Comparison of ENCODE assay signal across 31 cellular contexts in the genomic region with DNA sequence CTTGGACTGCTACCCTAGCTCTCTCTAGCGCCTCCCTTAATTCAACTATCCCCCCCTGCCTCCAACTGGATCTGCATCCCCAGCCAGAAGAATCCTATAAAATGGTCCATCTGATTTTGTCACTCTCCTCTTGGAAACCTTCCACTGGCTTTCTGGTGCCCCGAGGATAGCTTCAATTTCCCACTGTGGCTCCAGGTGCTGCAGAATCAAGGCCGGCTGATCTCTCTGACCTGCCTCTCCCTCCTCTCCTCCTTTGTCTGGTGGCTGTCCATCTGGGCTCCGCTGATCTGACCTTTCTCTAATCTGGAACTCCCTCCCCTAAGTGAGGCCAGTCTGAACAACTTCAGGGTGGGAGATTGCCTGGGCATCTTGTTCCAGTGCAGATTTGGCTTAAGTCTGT.
"Had no signal": no experiment of that assay in that cellular context is flagged by ENCODE, and none has a peak within 500 bp of the region (broad histone marks: within the 10 kb centered on the region; RNA-seq: fewer than 3 reads in every experiment).

No MANE protein-coding gene starts in this region.

- H3K4me3 Mint-ChIP-seq: activated CD4-positive, alpha-beta T cell treated with anti-CD3 and anti-CD28 coated beads, Interleukin-2, amount 10 ng/mL, durations not matched to agents 24 days and 14 days; activated CD8-positive, alpha-beta T cell treated with anti-CD3 and anti-CD28 coated beads for 36 hours; activated naive CD4-positive, alpha-beta T cell treated with anti-CD3 and anti-CD28 coated beads, Interleukin-2, amount 50 U/mL, for 24 hours; activated naive CD8-positive, alpha-beta T cell treated with anti-CD3 and anti-CD28 coated beads, Interleukin-2, amount 10 ng/mL, durations not matched to agents 7 days and 5 days; activated T-cell treated with anti-CD3 and anti-CD28 coated beads, Interleukin-2, amount 50 U/mL, for 72 hours; activated T-helper 17 cell treated with anti-CD3 and anti-CD28 coated beads, Interleukin-2, amount 50 U/mL, for 72 hours had no signal

- H3K9ac ChIP-seq: KMS-11 had no signal

- H3K9me3 Mint-ChIP-seq: activated CD8-positive, alpha-beta T cell treated with anti-CD3 and anti-CD28 coated beads for 36 hours; activated naive CD4-positive, alpha-beta T cell treated with anti-CD3 and anti-CD28 coated beads, Interleukin-2, amount 50 U/mL, for 24 hours; activated naive CD8-positive, alpha-beta T cell treated with anti-CD3 and anti-CD28 coated beads, Interleukin-2, amount 10 ng/mL, durations not matched to agents 7 days and 5 days; activated T-cell treated with anti-CD3 and anti-CD28 coated beads, Interleukin-2, amount 50 U/mL, for 72 hours; activated T-helper 17 cell treated with anti-CD3 and anti-CD28 coated beads, Interleukin-2, amount 50 U/mL, for 72 hours had no signal

- H3K27me3 Mint-ChIP-seq: activated CD8-positive, alpha-beta T cell treated with anti-CD3 and anti-CD28 coated beads for 36 hours; activated naive CD4-positive, alpha-beta T cell treated with anti-CD3 and anti-CD28 coated beads, Interleukin-2, amount 50 U/mL, for 24 hours had no signal

- H3K27ac ChIP-seq: body of pancreas, breast epithelium, KMS-11, SJCRH30, SK-N-MC had no signal

- H3K36me3 ChIP-seq: breast epithelium, SJCRH30 had no signal

- H3K27ac Mint-ChIP-seq: activated CD4-positive, alpha-beta T cell treated with anti-CD3 and anti-CD28 coated beads, Interleukin-2, amount 10 ng/mL, durations not matched to agents 24 days and 14 days; activated naive CD4-positive, alpha-beta T cell treated with anti-CD3 and anti-CD28 coated beads, Interleukin-2, amount 50 U/mL, for 24 hours; activated naive CD8-positive, alpha-beta T cell treated with anti-CD3 and anti-CD28 coated beads, Interleukin-2, amount 10 ng/mL, durations not matched to agents 7 days and 5 days; activated T-cell treated with anti-CD3 and anti-CD28 coated beads, Interleukin-2, amount 50 U/mL, for 72 hours; activated T-helper 17 cell treated with anti-CD3 and anti-CD28 coated beads, Interleukin-2, amount 50 U/mL, for 72 hours had no signal

- H3K9me3 ChIP-seq: body of pancreas, breast epithelium, SJCRH30 had no signal

- H3K27me3 ChIP-seq: body of pancreas, breast epithelium, SJCRH30 had no signal

- H3K4me2 ChIP-seq: KMS-11 had no signal

- DNase-seq: activated CD4-positive, alpha-beta T cell treated with anti-CD3 and anti-CD28 coated beads, Interleukin-2, amount 10 ng/mL, durations not matched to agents 24 days and 14 days; activated CD4-positive, alpha-beta T cell treated with anti-CD3 and anti-CD28 coated beads, Interleukin-2, amount 50 U/mL, for 4 hours; activated CD8-positive, alpha-beta T cell treated with anti-CD3 and anti-CD28 coated beads for 36 hours; activated effector memory CD4-positive, alpha-beta T cell treated with anti-CD3 and anti-CD28 coated beads, Interleukin-2, amount 50 U/mL, for 16 hours; activated naive CD4-positive, alpha-beta T cell treated with Interleukin-2 at 50 U/mL for 16 hours; activated naive CD8-positive, alpha-beta T cell treated with anti-CD3 and anti-CD28 coated beads, Interleukin-2, amount 10 ng/mL, durations not matched to agents 7 days and 5 days; activated T-cell treated with anti-CD3 and anti-CD28 coated beads, Interleukin-2, amount 50 U/mL, for 1 hour; activated T-cell treated with anti-CD3 and anti-CD28 coated beads, Interleukin-2, amount 50 U/mL, for 72 hours; body of pancreas; NCI-H1092 treated with DMSO at 0.1 percent for 48 hours; NCI-H1417; NCI-H146; NCI-H187; NCI-H2029 treated with DMSO at 0.1 percent for 48 hours; NCI-H2107; NCI-H2171 treated with DMSO at 0.1 percent for 48 hours; NCI-H2227 treated with DMSO at 0.1 percent for 48 hours; NCI-H446; NCI-H510A treated with DMSO at 0.1 percent for 48 hours; NCI-H526 treated with DMSO at 0.1 percent for 48 hours; NCI-H774; SHP77; SJCRH30; T-helper 1 cell; T-helper 2 cell; T-helper 9 cell had no signal

- H3K4me3 ChIP-seq: body of pancreas, breast epithelium, SJCRH30, SK-N-MC had no signal

- H3K36me3 Mint-ChIP-seq: activated naive CD4-positive, alpha-beta T cell treated with anti-CD3 and anti-CD28 coated beads, Interleukin-2, amount 50 U/mL, for 24 hours; activated naive CD8-positive, alpha-beta T cell treated with anti-CD3 and anti-CD28 coated beads, Interleukin-2, amount 10 ng/mL, durations not matched to agents 7 days and 5 days had no signal
